ENCODE assay signal across 18 cellular contexts in the genomic region with DNA sequence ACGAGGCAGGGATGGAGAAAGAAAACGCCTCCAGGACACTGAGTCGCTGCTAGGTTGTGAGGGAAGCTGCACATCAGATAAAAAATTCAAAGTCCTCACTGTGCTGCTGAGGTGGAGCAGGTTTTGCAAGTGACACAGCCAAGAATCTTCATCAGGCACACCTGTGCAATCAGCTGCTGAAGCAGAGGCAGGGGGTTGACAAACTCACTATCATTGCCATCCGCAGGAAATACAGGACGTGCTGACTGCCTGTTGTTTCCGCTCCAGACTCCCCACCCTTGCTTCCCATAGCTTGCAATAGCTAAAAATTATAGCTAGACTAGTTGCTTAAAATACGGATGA.
DNase-seq lines count a peak whose midpoint lies in the region; ATAC-seq and TF ChIP-seq lines count a peak whose summit lies in the region.
"Had no signal": no experiment of that assay in that cellular context is flagged by ENCODE, and none has a peak within 500 bp of the region (broad histone marks: within the 10 kb centered on the region; RNA-seq: fewer than 3 reads in every experiment).

No MANE protein-coding gene starts in this region.

- no peak overlapping the region for H3K27ac ChIP-seq in colonic mucosa
- H3K27ac ChIP-seq in lower lobe of right lung, result no peak overlapping the region

- no peaks in the 10 kb centered on the region for H3K9me3 Mint-ChIP-seq in naive thymus-derived CD8-positive, alpha-beta T cell
- H3K9me3 Mint-ChIP-seq: stimulated activated effector memory CD8-positive, alpha-beta T cell treated with anti-CD3 and anti-CD28 coated beads, Interleukin-12 subunit alpha, Interleukin-12 subunit beta, amount 100 ng/mL, for 72 hours had no signal

- peak overlapping the region in 9 of 10 donors; percentile 6 to 63 (median 52) for H3K4me3 Mint-ChIP-seq in naive thymus-derived CD8-positive, alpha-beta T cell
- H3K4me3 Mint-ChIP-seq: activated naive CD8-positive, alpha-beta T cell; brain; stimulated activated effector memory CD8-positive, alpha-beta T cell treated with anti-CD3 and anti-CD28 coated beads, Interleukin-12 subunit alpha, Interleukin-12 subunit beta, amount 100 ng/mL, for 72 hours had no signal

- H3K36me3 Mint-ChIP-seq in naive thymus-derived CD8-positive, alpha-beta T cell, result no peaks in the 10 kb centered on the region
- H3K36me3 Mint-ChIP-seq: activated naive CD8-positive, alpha-beta T cell; brain; stimulated activated effector memory CD8-positive, alpha-beta T cell treated with anti-CD3 and anti-CD28 coated beads, Interleukin-12 subunit alpha, Interleukin-12 subunit beta, amount 100 ng/mL, for 72 hours had no signal

- peaks cover 4 to 17% (median 15%) of the 10 kb centered on the region in 4 donors for H3K4me1 Mint-ChIP-seq in naive thymus-derived CD8-positive, alpha-beta T cell

- H3K9me3 ChIP-seq in colonic mucosa (no peaks in the 10 kb centered on the region), lower lobe of right lung (no peaks in the 10 kb centered on the region)
- H3K9me3 ChIP-seq: HAP-1 had no signal

- POLR2A ChIA-PET in naive thymus-derived CD8-positive, alpha-beta T cell (lab: Charles Lee), result interaction anchor here (1.1 kb wide), 1 partner anchor 22 kb away, joined by 6 read pairs; no protein-coding TSS in a partner anchor

- H3K27me3 ChIP-seq in colonic mucosa, result no peaks in the 10 kb centered on the region
- H3K27me3 ChIP-seq in lower lobe of right lung (ENCODE audit: low read depth), result peaks cover 7% of the 10 kb centered on the region

- H3K36me3 ChIP-seq in colonic mucosa (no peaks in the 10 kb centered on the region), lower lobe of right lung (no peaks in the 10 kb centered on the region)
- H3K36me3 ChIP-seq: HAP-1 had no signal

- H3K9ac ChIP-seq in colonic mucosa (ENCODE audit: low read depth in 2 of 2, low read length in 2 of 2), result no peak overlapping the region

- intact Hi-C loops in colonic mucosa (cut with DNase I), result no loop called here
- intact Hi-C loops in lower lobe of right lung (cut with DNase I), result no loop called here

- peak overlapping the region in 5 of 10 donors; percentile 5 to 58 (median 44) for H3K27ac Mint-ChIP-seq in naive thymus-derived CD8-positive, alpha-beta T cell
- H3K27ac Mint-ChIP-seq: activated naive CD8-positive, alpha-beta T cell; brain; stimulated activated effector memory CD8-positive, alpha-beta T cell treated with anti-CD3 and anti-CD28 coated beads, Interleukin-12 subunit alpha, Interleukin-12 subunit beta, amount 100 ng/mL, for 72 hours had no signal

- peak overlapping the region; percentile 22 for H3K4me3 ChIP-seq in Jurkat, Clone E6-1 (ENCODE audit: low read length)
- H3K4me3 ChIP-seq in colonic mucosa, result no peak overlapping the region
- H3K4me3 ChIP-seq in lower lobe of right lung, result no peak overlapping the region
- H3K4me3 ChIP-seq: HAP-1 had no signal

- peak; percentile 57 to 71 for ATAC-seq in naive thymus-derived CD8-positive, alpha-beta T cell
- no peak for ATAC-seq in GM19463 (IDR thresholded peaks at IDR 0.05; ENCODE audit: unreplicated experiment)
- ATAC-seq in lower lobe of right lung, result no peak
- no peak for ATAC-seq in HG03565 (IDR thresholded peaks at IDR 0.05; ENCODE audit: unreplicated experiment)
- ATAC-seq: left cardiac atrium; stimulated activated effector memory CD8-positive, alpha-beta T cell treated with anti-CD3 and anti-CD28 coated beads, Interleukin-12 subunit alpha, Interleukin-12 subunit beta, amount 100 ng/mL, for 72 hours had no signal

- DNase-seq in activated effector memory CD4-positive, alpha-beta T cell treated with anti-CD3 and anti-CD28 coated beads, Interleukin-2, amount 50 U/mL, for 16 hours, result peak; percentile 42
- no peak for DNase-seq in activated effector memory CD4-positive, alpha-beta T cell treated with Interleukin-2 at 50 U/mL for 16 hours
- peak; percentile 63 for DNase-seq in Jurkat, Clone E6-1 (ENCODE audit: low read depth, low spot score)
- DNase-seq in colonic mucosa (peak; percentile 4), lower lobe of right lung (no peak)
- DNase-seq in naive thymus-derived CD8-positive, alpha-beta T cell, result peak in 4 of 10 donors; percentile 6 to 31 (median 9)
- DNase-seq: COR-L47; foreskin melanocyte; left cardiac atrium; NCI-H187 treated with DMSO at 0.1 percent for 48 hours; Right ventricle myocardium superior; stimulated activated CD4-positive, alpha-beta T cell treated with anti-CD3 and anti-CD28 coated beads, Interleukin-15, amount 100 ng/mL, for 24 hours had no signal

- H3K4me1 ChIP-seq in colonic mucosa, result no peaks in the 10 kb centered on the region
- no peaks in the 10 kb centered on the region for H3K4me1 ChIP-seq in lower lobe of right lung
- H3K4me1 ChIP-seq: HAP-1 had no signal

- TF ChIP-seq CTCF in colonic mucosa (IDR thresholded peaks at IDR 0.05) (no peak), lower lobe of right lung (IDR thresholded peaks at IDR 0.05) (no peak)

- peaks cover 0 to 9% (median 2%) of the 10 kb centered on the region in 5 donors for H3K27me3 Mint-ChIP-seq in naive thymus-derived CD8-positive, alpha-beta T cell
- H3K27me3 Mint-ChIP-seq: activated naive CD8-positive, alpha-beta T cell had no signal

Comparison
In these comparisons a context has a peak if more than half of its experiments do, and no peak if none do; other contexts are left out.
1. DNase-seq: peak in activated effector memory CD4-positive, alpha-beta T cell treated with anti-CD3 and anti-CD28 coated beads, Interleukin-2, amount 50 U/mL, for 16 hours (single experiment), Jurkat, Clone E6-1 (single experiment) and colonic mucosa (single experiment); none in activated effector memory CD4-positive, alpha-beta T cell treated with Interleukin-2 at 50 U/mL for 16 hours (single experiment) and lower lobe of right lung (single experiment).
2. ATAC-seq: peak in naive thymus-derived CD8-positive, alpha-beta T cell (2 of 2); none in GM19463 (single experiment), lower lobe of right lung (0 of 2) and HG03565 (single experiment).